ENCODE assay signal across 8 cellular contexts in genomic region chr2:60880633-60880987, GRCh38. TPM values are rescaled to one million over a fixed set of nuclear protein-coding genes. Genes with fewer than 3 reads are reported as not detected.
DNase-seq lines count a peak whose midpoint lies in the region; ATAC-seq and TF ChIP-seq lines count a peak whose summit lies in the region.

No MANE protein-coding gene starts in this region.

- peak in 1 of 2 donors; percentile 0 for ATAC-seq in stimulated activated naive B cell treated with anti-CD40 and anti-IgM and Interleukin-4, amounts not matched to agents 10 μg/mL and 1 μg/mL and 100 μg/mL, for 72 hours (replicated peaks)
- ATAC-seq in HG02885 (IDR thresholded peaks at IDR 0.05; ENCODE audit: poor library complexity, unreplicated experiment), result no peak
- ATAC-seq in HG03139 (IDR thresholded peaks at IDR 0.05; ENCODE audit: unreplicated experiment), result no peak

- no peaks in the 10 kb centered on the region; the same call in 1 of the 2 replicates for H3K9me3 Mint-ChIP-seq in HFFc6
- peaks cover 1% of the 10 kb centered on the region for H3K9me3 Mint-ChIP-seq in activated naive CD8-positive, alpha-beta T cell treated with anti-CD3 and anti-CD28 coated beads for 36 hours
- H3K9me3 Mint-ChIP-seq in stimulated activated naive B cell treated with anti-CD40 and anti-IgM and Interleukin-4, amounts not matched to agents 10 μg/mL and 1 μg/mL and 100 μg/mL, for 72 hours, result peaks cover 1 to 3% of the 10 kb centered on the region in 2 donors

- DNase-seq in DMS53 (lab: John Stamatoyannopoulos, UW) (peak; percentile 75), HFFc6 (no peak), GM19240 (ENCODE audit: insufficient read length, low spot score) (no peak)
- DNase-seq in activated naive CD8-positive, alpha-beta T cell treated with anti-CD3 and anti-CD28 coated beads for 36 hours, result no peak
- DNase-seq in stimulated activated naive B cell treated with anti-CD40 and anti-IgM and Interleukin-4, amounts not matched to agents 10 μg/mL and 1 μg/mL and 100 μg/mL, for 72 hours, result no peak

- TF ChIP-seq CTCF in HFFc6 (IDR thresholded peaks at IDR 0.05), result no peak

- peaks cover 2% of the 10 kb centered on the region; the same call in 1 of the 2 replicates for H3K36me3 Mint-ChIP-seq in HFFc6 (ENCODE audit: low read depth)
- H3K36me3 Mint-ChIP-seq in activated naive CD8-positive, alpha-beta T cell treated with anti-CD3 and anti-CD28 coated beads for 36 hours, result peaks cover 34% of the 10 kb centered on the region
- H3K36me3 Mint-ChIP-seq in stimulated activated naive B cell treated with anti-CD40 and anti-IgM and Interleukin-4, amounts not matched to agents 10 μg/mL and 1 μg/mL and 100 μg/mL, for 72 hours, result peaks cover 39 to 47% of the 10 kb centered on the region in 2 donors

- peaks cover 30% of the 10 kb centered on the region for H3K4me1 Mint-ChIP-seq in HFFc6 (ENCODE audit: low read depth)
- H3K4me1 Mint-ChIP-seq in activated naive CD8-positive, alpha-beta T cell treated with anti-CD3 and anti-CD28 coated beads for 36 hours, result peaks cover 19% of the 10 kb centered on the region
- peaks cover 24 to 46% of the 10 kb centered on the region in 2 donors for H3K4me1 Mint-ChIP-seq in stimulated activated naive B cell treated with anti-CD40 and anti-IgM and Interleukin-4, amounts not matched to agents 10 μg/mL and 1 μg/mL and 100 μg/mL, for 72 hours

- peak overlapping the region; percentile 97 for H3K4me3 Mint-ChIP-seq in HFFc6
- peak overlapping the region; percentile 78 for H3K4me3 Mint-ChIP-seq in activated naive CD8-positive, alpha-beta T cell treated with anti-CD3 and anti-CD28 coated beads for 36 hours
- H3K4me3 Mint-ChIP-seq in stimulated activated naive B cell treated with anti-CD40 and anti-IgM and Interleukin-4, amounts not matched to agents 10 μg/mL and 1 μg/mL and 100 μg/mL, for 72 hours, result peak overlapping the region; percentile 85 to 99

- H3K27me3 Mint-ChIP-seq in HFFc6 (ENCODE audit: insufficient read depth), result no peaks in the 10 kb centered on the region; the same call in 1 of the 2 replicates
- no peaks in the 10 kb centered on the region for H3K27me3 Mint-ChIP-seq in activated naive CD8-positive, alpha-beta T cell treated with anti-CD3 and anti-CD28 coated beads for 36 hours
- peaks cover 0 to 10% of the 10 kb centered on the region in 2 donors for H3K27me3 Mint-ChIP-seq in stimulated activated naive B cell treated with anti-CD40 and anti-IgM and Interleukin-4, amounts not matched to agents 10 μg/mL and 1 μg/mL and 100 μg/mL, for 72 hours

- H3K4me3 ChIP-seq in iPS-11a (ENCODE audit: low read depth, low read length), result peak overlapping the region; percentile 78

- peak overlapping the region; percentile 94 for H3K27ac Mint-ChIP-seq in HFFc6
- peak overlapping the region; percentile 90 for H3K27ac Mint-ChIP-seq in activated naive CD8-positive, alpha-beta T cell treated with anti-CD3 and anti-CD28 coated beads for 36 hours
- H3K27ac Mint-ChIP-seq in stimulated activated naive B cell treated with anti-CD40 and anti-IgM and Interleukin-4, amounts not matched to agents 10 μg/mL and 1 μg/mL and 100 μg/mL, for 72 hours, result peak overlapping the region; percentile 100

RNA-seq across cellular contexts. Expression of gene REL, which starts 0.8 kb away (rescaled TPM):
- 1 to 10 TPM; 2.5 to 3.9 (median 3.3) TPM for total RNA-seq in HFFc6 (2021; fragmentation: NEBNext Ultra II Directional; extraction: Animal tissue kit (Norgen Biotek cat#: 25700))
- total RNA-seq in activated naive CD8-positive, alpha-beta T cell treated with anti-CD3 and anti-CD28 coated beads for 36 hours, result 10 to 100 TPM; 61.5 to 62.4 TPM

Comparison
In these comparisons a context has a peak if more than half of its experiments do, and no peak if none do; other contexts are left out.
1. RNA of gene REL, which starts 0.8 kb away (total RNA-seq): 61.5 to 62.4 TPM in activated naive CD8-positive, alpha-beta T cell treated with anti-CD3 and anti-CD28 coated beads for 36 hours; 2.5 to 3.9 TPM in HFFc6; every median in the first group is over 10 times any median in the second.
2. Peak in every context shown above with its lines, with median percentiles within 50 percentile points of each other: H3K27ac Mint-ChIP-seq and H3K4me3 Mint-ChIP-seq.